12 cellular contexts compared by ENCODE assay signal in the genomic region with DNA sequence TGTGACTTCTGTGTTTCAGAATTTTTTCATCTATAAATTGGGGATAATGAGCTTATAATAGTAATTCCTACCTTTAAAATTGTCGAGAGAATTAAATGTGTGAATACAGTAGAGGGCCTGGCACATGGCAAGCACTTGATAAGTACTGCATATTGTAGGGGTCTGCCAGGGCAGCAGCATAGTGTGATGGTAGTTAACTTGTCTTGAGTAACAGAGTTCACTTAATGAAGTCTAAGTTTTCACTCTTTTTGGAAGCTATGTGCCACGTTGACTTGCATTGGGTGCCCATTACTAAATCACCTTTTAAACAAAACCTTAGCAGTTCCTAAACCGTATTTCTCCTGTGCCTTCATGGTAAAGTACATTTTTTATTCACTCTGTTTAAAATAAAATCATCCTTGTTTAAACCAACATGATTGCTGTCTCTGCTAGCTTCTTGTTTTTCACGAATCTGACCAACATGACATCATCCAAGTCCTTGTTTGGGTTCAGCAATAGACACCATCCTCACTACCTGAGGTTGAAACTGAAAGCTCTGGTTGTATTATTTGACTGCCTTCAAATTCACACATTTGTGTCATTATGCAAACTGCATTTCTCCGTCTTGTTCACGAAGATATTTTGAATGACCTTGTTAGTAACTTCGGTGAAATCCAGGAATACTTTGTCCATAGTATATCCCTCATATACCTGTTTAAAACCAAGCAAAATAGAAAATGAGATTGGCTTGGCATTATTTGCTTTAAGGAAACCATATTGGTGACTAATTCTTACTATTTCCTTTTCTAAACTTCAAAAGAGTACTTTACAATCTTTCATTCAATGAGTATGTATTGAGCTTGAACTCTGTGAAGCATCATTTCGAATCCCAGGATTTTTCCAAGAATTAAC.
DNase-seq lines count a peak whose midpoint lies in the region; ATAC-seq lines count a peak whose summit lies in the region.
"Had no signal": no experiment of that assay in that cellular context is flagged by ENCODE, and none has a peak within 500 bp of the region (broad histone marks: within the 10 kb centered on the region; RNA-seq: fewer than 3 reads in every experiment).

No MANE protein-coding gene starts in this region.

- no peaks in the 10 kb centered on the region for H3K36me3 Mint-ChIP-seq in activated CD8-positive, alpha-beta T cell treated with anti-CD3 and anti-CD28 coated beads, Interleukin-2, amount 10 ng/mL, durations not matched to agents 7 days and 5 days (ENCODE audit: low read depth)

- CTCF ChIA-PET in activated CD8-positive, alpha-beta T cell treated with anti-CD3 and anti-CD28 coated beads, Interleukin-2, amount 10 ng/mL, durations not matched to agents 7 days and 5 days (lab: Charles Lee), result interaction anchor here (0.8 to 1.8 kb wide), 3 partner anchors 9 to 242 kb away, joined by 3 to 6 read pairs (median 5); no protein-coding TSS in a partner anchor

- peaks cover 4% of the 10 kb centered on the region for H3K27me3 Mint-ChIP-seq in activated CD8-positive, alpha-beta T cell treated with anti-CD3 and anti-CD28 coated beads, Interleukin-2, amount 10 ng/mL, durations not matched to agents 7 days and 5 days (ENCODE audit: low read depth)

- peak; percentile 100 for ATAC-seq in GM18870 (IDR thresholded peaks at IDR 0.05; ENCODE audit: unreplicated experiment)
- ATAC-seq in GM21447 (IDR thresholded peaks at IDR 0.05; ENCODE audit: unreplicated experiment), result peak; percentile 98
- ATAC-seq in HG03066 (IDR thresholded peaks at IDR 0.05; ENCODE audit: low read depth, unreplicated experiment), result peak; percentile 99
- peak; percentile 77 for ATAC-seq in activated CD8-positive, alpha-beta T cell treated with anti-CD3 and anti-CD28 coated beads, Interleukin-2, amount 10 ng/mL, durations not matched to agents 7 days and 5 days

- no peak overlapping the region for H3K27ac Mint-ChIP-seq in activated CD8-positive, alpha-beta T cell treated with anti-CD3 and anti-CD28 coated beads, Interleukin-2, amount 10 ng/mL, durations not matched to agents 7 days and 5 days
- H3K27ac Mint-ChIP-seq: endodermal cell had no signal

- peaks cover 24% of the 10 kb centered on the region for H3K4me1 Mint-ChIP-seq in activated CD8-positive, alpha-beta T cell treated with anti-CD3 and anti-CD28 coated beads, Interleukin-2, amount 10 ng/mL, durations not matched to agents 7 days and 5 days (ENCODE audit: low read depth)
- H3K4me1 Mint-ChIP-seq: endodermal cell had no signal

- POLR2A ChIA-PET in activated CD8-positive, alpha-beta T cell treated with anti-CD3 and anti-CD28 coated beads, Interleukin-2, amount 10 ng/mL, durations not matched to agents 7 days and 5 days (lab: Charles Lee), result no interaction called here

- DNase-seq in activated CD8-positive, alpha-beta T cell treated with anti-CD3 and anti-CD28 coated beads, Interleukin-2, amount 10 ng/mL, durations not matched to agents 7 days and 5 days, result peak; percentile 26
- DNase-seq in retina (no peak), NCI-H526 treated with DMSO at 0.1 percent for 48 hours (lab: John Stamatoyannopoulos, UW) (no peak), NCI-H82 treated with DMSO at 0.1 percent for 48 hours (lab: John Stamatoyannopoulos, UW; ENCODE audit: unreplicated experiment) (no peak)
- DNase-seq: activated naive CD4-positive, alpha-beta T cell treated with anti-CD3 and anti-CD28 coated beads, Interleukin-2, amount 50 U/mL, for 16 hours; endodermal cell; GOT3; stimulated activated CD4-positive, alpha-beta T cell treated with anti-CD3 and anti-CD28 coated beads, Interleukin-12 subunit alpha, Interleukin-12 subunit beta, amount 100 ng/mL, for 4 hours; WERI-Rb-1 had no signal

- no peaks in the 10 kb centered on the region for H3K9me3 Mint-ChIP-seq in activated CD8-positive, alpha-beta T cell treated with anti-CD3 and anti-CD28 coated beads, Interleukin-2, amount 10 ng/mL, durations not matched to agents 7 days and 5 days (ENCODE audit: insufficient read depth)
- H3K9me3 Mint-ChIP-seq: endodermal cell had no signal

- H3K4me3 Mint-ChIP-seq in activated CD8-positive, alpha-beta T cell treated with anti-CD3 and anti-CD28 coated beads, Interleukin-2, amount 10 ng/mL, durations not matched to agents 7 days and 5 days, result no peak overlapping the region
- H3K4me3 Mint-ChIP-seq: endodermal cell had no signal
